In genomic region chr16:14362774-14363371, GRCh38 we compare ENCODE assay signal across 2 cellular contexts.
TF ChIP-seq lines count a peak whose summit lies in the region.

No MANE protein-coding gene starts in this region.

TF ChIP-seq in IMR-90, 13 proteins besides CTCF, POLR2A, EP300 and RAD21:
- no peak for TF ChIP-seq FOS (IDR thresholded peaks at IDR 0.05; ENCODE audit: low read depth, low read length)
- no peak for TF ChIP-seq RFX5 (IDR thresholded peaks at IDR 0.05; ENCODE audit: low read depth, low read length)
- TF ChIP-seq MAZ (IDR thresholded peaks at IDR 0.05; ENCODE audit: borderline replicate concordance, low read depth, low read length): no peak
- no peak for TF ChIP-seq MXI1 (IDR thresholded peaks at IDR 0.05; ENCODE audit: borderline replicate concordance, low read depth, low read length)
- no peak for TF ChIP-seq USF2 (IDR thresholded peaks at IDR 0.05; ENCODE audit: low read depth, low read length)
- TF ChIP-seq RCOR1 (IDR thresholded peaks at IDR 0.05; ENCODE audit: insufficient replicate concordance, low read length): no peak
- TF ChIP-seq BHLHE40 (IDR thresholded peaks at IDR 0.05; ENCODE audit: low read depth, low read length): no peak
- TF ChIP-seq MAFK (IDR thresholded peaks at IDR 0.05; ENCODE audit: low read depth, low read length): no peak
- TF ChIP-seq NFE2L2 (IDR thresholded peaks at IDR 0.05; ENCODE audit: low read depth, low read length): no peak

TF ChIP-seq in H1, 55 proteins besides CTCF, POLR2A, EP300 and RAD21:
- TF ChIP-seq YY1 (IDR thresholded peaks at IDR 0.05; ENCODE audit: low read depth, low read length): no peak
- TF ChIP-seq SRF (IDR thresholded peaks at IDR 0.05; ENCODE audit: low read depth, low read length): no peak
- no peak for TF ChIP-seq CBX8 (IDR thresholded peaks at IDR 0.05; ENCODE audit: borderline replicate concordance, low read depth, low read length)
- no peak for TF ChIP-seq TAF7 (optimal IDR thresholded peaks at IDR 0.05; ENCODE audit: borderline replicate concordance, low read depth, low read length)
- TF ChIP-seq SIN3A (conservative IDR thresholded peaks at IDR 0.05 in 1 of 2, IDR thresholded peaks at IDR 0.05 in 1 of 2; ENCODE audit: low read depth in 1 of 2, low read length in 2 of 2): no peak
